Comparison of ENCODE assay signal across 2 cellular contexts in genomic region chr2:237539681-237540080, GRCh38.
TF ChIP-seq lines count a peak whose summit lies in the region.

No MANE protein-coding gene starts in this region.

TF ChIP-seq in liver, 16 proteins besides CTCF, POLR2A, EP300 and RAD21:
- TF ChIP-seq SP1 (IDR thresholded peaks at IDR 0.05) (peak; percentile 6), HNF4A (conservative IDR thresholded peaks at IDR 0.05) (no peak), RXRA (IDR thresholded peaks at IDR 0.05) (peak; percentile 43 to 53)

TF ChIP-seq in HepG2, 621 proteins besides CTCF, POLR2A, EP300 and RAD21:
- TF ChIP-seq FOXC1 (CRISPR knock-in tag; IDR thresholded peaks at IDR 0.05; ENCODE audit: borderline replicate concordance) (no peak), ZFY (CRISPR knock-in tag; IDR thresholded peaks at IDR 0.05) (no peak)
